9 cellular contexts compared by ENCODE assay signal in the genomic region with DNA sequence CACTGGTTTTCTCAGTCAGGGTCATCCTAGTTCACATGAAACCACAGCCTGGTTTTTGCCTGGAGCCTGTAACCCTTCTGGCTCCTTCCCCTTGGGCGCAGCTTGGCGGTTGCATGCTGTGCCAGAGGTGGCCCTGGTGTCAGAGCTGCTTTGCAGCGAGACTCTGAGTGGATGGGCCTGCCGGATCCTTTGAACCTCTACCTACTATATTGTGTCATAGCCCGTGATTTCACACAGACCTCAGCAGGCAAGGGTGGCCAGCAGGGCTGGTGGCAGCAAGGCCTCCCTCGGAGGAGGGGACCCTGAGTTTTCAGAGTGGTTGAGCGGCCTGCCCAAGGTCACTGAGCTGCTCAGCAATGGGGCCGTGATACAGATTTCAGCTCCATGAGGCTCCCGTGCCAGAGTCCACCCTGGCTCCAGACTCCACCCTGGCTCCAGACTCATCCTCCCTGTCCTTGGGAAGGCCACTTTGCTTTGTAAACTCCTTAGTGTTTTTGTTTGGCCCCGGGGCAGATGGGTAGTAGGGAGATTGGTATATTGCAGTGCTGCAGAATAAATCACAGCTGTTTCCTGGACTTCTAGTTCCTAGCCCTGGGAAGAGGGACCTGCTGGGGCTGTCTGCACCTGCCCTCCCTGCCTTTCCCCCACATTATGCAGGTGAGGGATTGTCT. TPM values are rescaled to one million over a fixed set of nuclear protein-coding genes. Genes with fewer than 3 reads are reported as not detected.
DNase-seq lines count a peak whose midpoint lies in the region; ATAC-seq, FAIRE-seq and TF ChIP-seq lines count a peak whose summit lies in the region.
"Had no signal": no experiment of that assay in that cellular context is flagged by ENCODE, and none has a peak within 500 bp of the region (broad histone marks: within the 10 kb centered on the region; RNA-seq: fewer than 3 reads in every experiment).

No MANE protein-coding gene starts in this region.

- peaks cover 6% of the 10 kb centered on the region; the same call in 1 of the 2 replicates for H4K20me1 ChIP-seq in HepG2 (ENCODE audit: insufficient read depth, low read length)

- no peak overlapping the region for H3K9ac ChIP-seq in HepG2 (ENCODE audit: insufficient read depth, low read depth, low read length)

- H3K4me2 ChIP-seq in HepG2 (ENCODE audit: low read depth, low read length) = peak overlapping the region; percentile 50

- H3K4me1 ChIP-seq in HepG2 (ENCODE audit: insufficient read depth, low read length) (peaks cover 31% of the 10 kb centered on the region), upper lobe of left lung (peaks cover 62 to 85% (median 73%) of the 10 kb centered on the region in 4 donors)
- H3K4me1 ChIP-seq in effector memory CD4-positive, alpha-beta T cell (ENCODE audit: control insufficient read depth, insufficient read depth, low read length, poor library complexity, severe bottlenecking) = peaks cover 24% of the 10 kb centered on the region

- no peak for ATAC-seq in activated CD8-positive, alpha-beta memory T cell treated with anti-CD3 and anti-CD28 coated beads, Interleukin-2, amount 10 ng/mL, durations not matched to agents 7 days and 5 days
- peak; percentile 32 for ATAC-seq in activated T-helper 17 cell treated with anti-CD3 and anti-CD28 coated beads, Interleukin-2, amount 50 U/mL, for 72 hours (replicated peaks)
- ATAC-seq in HepG2 (peak; percentile 86), upper lobe of left lung (ENCODE audit: low FRiP score in 2 of 2) (peak in 1 of 2 donors; percentile 21), GM18861 (IDR thresholded peaks at IDR 0.05; ENCODE audit: unreplicated experiment) (no peak), GM21515 (IDR thresholded peaks at IDR 0.05; ENCODE audit: unreplicated experiment) (no peak)

- in situ Hi-C loops in HepG2 (cut with HindIII; ENCODE audit: extremely low pct_ligation_motif_present, low pct_unique_long_range_greater_than_20kb) = no loop called here

- H3K9me3 ChIP-seq in HepG2 (ENCODE audit: low read length) (no peaks in the 10 kb centered on the region), upper lobe of left lung (no peaks in the 10 kb centered on the region)
- H3K9me3 ChIP-seq in effector memory CD4-positive, alpha-beta T cell (ENCODE audit: control insufficient read depth, low read length) = no peaks in the 10 kb centered on the region

- no peaks in the 10 kb centered on the region; a peak in 1 of 5 replicates for H3K36me3 ChIP-seq in HepG2 (replicated peaks in 1 of 2; ENCODE audit: control insufficient read depth in 1 of 2, insufficient read depth in 2 of 2, low read length in 2 of 2)
- no peaks in the 10 kb centered on the region for H3K36me3 ChIP-seq in upper lobe of left lung
- H3K36me3 ChIP-seq in effector memory CD4-positive, alpha-beta T cell (ENCODE audit: control insufficient read depth, insufficient read depth, low read length) = no peaks in the 10 kb centered on the region

- H3K4me1 Mint-ChIP-seq in activated CD8-positive, alpha-beta memory T cell treated with anti-CD3 and anti-CD28 coated beads, Interleukin-2, amount 10 ng/mL, durations not matched to agents 7 days and 5 days = peaks cover 35% of the 10 kb centered on the region
- peaks cover 41% of the 10 kb centered on the region for H3K4me1 Mint-ChIP-seq in activated T-helper 17 cell treated with anti-CD3 and anti-CD28 coated beads, Interleukin-2, amount 50 U/mL, for 72 hours

- no peaks in the 10 kb centered on the region for H3K36me3 Mint-ChIP-seq in activated CD8-positive, alpha-beta memory T cell treated with anti-CD3 and anti-CD28 coated beads, Interleukin-2, amount 10 ng/mL, durations not matched to agents 7 days and 5 days
- H3K36me3 Mint-ChIP-seq in activated T-helper 17 cell treated with anti-CD3 and anti-CD28 coated beads, Interleukin-2, amount 50 U/mL, for 72 hours (ENCODE audit: low read depth) = peaks cover 10% of the 10 kb centered on the region

- TF ChIP-seq EP300 in HepG2 (IDR thresholded peaks at IDR 0.05; ENCODE audit: low read depth in 2 of 2, low read length in 2 of 2) (no peak), HepG2 (CRISPR knock-in tag; IDR thresholded peaks at IDR 0.05; ENCODE audit: borderline replicate concordance) (no peak), upper lobe of left lung (IDR thresholded peaks at IDR 0.05) (no peak)

- H3K4me3 Mint-ChIP-seq in activated CD8-positive, alpha-beta memory T cell treated with anti-CD3 and anti-CD28 coated beads, Interleukin-2, amount 10 ng/mL, durations not matched to agents 7 days and 5 days = no peak overlapping the region
- peak overlapping the region; percentile 33 for H3K4me3 Mint-ChIP-seq in activated T-helper 17 cell treated with anti-CD3 and anti-CD28 coated beads, Interleukin-2, amount 50 U/mL, for 72 hours

- H3K4me3 ChIP-seq in HepG2 (replicated peaks in 1 of 3; ENCODE audit: insufficient read depth in 1 of 3, low read depth in 2 of 3, low read length in 3 of 3) (peak overlapping the region in 1 of 3 experiments; percentile 35; a peak in 1 of 6 replicates), upper lobe of left lung (no peak overlapping the region)
- H3K4me3 ChIP-seq in effector memory CD4-positive, alpha-beta T cell (ENCODE audit: insufficient read depth, low read depth, low read length, poor library complexity, severe bottlenecking) = no peak overlapping the region

- WGBS in HepG2 (ENCODE audit: low lambda C conversion rate) = 15% methylated on average over 8 of the region's 10 CpGs
- 10 to 56% methylated on average over 2 to 10 of the region's 10 CpGs for WGBS in upper lobe of left lung, 2 donors

- no peaks in the 10 kb centered on the region for H3K27me3 Mint-ChIP-seq in activated CD8-positive, alpha-beta memory T cell treated with anti-CD3 and anti-CD28 coated beads, Interleukin-2, amount 10 ng/mL, durations not matched to agents 7 days and 5 days
- H3K27me3 Mint-ChIP-seq in activated T-helper 17 cell treated with anti-CD3 and anti-CD28 coated beads, Interleukin-2, amount 50 U/mL, for 72 hours = no peaks in the 10 kb centered on the region

- TF ChIP-seq POLR2A in HepG2 (IDR thresholded peaks at IDR 0.05; ENCODE audit: insufficient read depth in 1 of 2, low read depth in 2 of 2, low read length in 2 of 2) (no peak), upper lobe of left lung (IDR thresholded peaks at IDR 0.05) (no peak)

- DNase-seq in activated CD8-positive, alpha-beta memory T cell treated with anti-CD3 and anti-CD28 coated beads, Interleukin-2, amount 50 U/mL, for 48 hours = peak; percentile 48
- DNase-seq in activated CD8-positive, alpha-beta memory T cell treated with anti-CD3 and anti-CD28 coated beads, Interleukin-2, amount 10 ng/mL, durations not matched to agents 7 days and 5 days = no peak
- DNase-seq in HepG2 (ENCODE audit: low spot score) (peak; percentile 63), upper lobe of left lung (peak in 1 of 2 donors; percentile 21)
- DNase-seq in effector memory CD4-positive, alpha-beta T cell = no peak
- DNase-seq: C1 segment of cervical spinal cord had no signal

- H3K9me3 Mint-ChIP-seq in activated CD8-positive, alpha-beta memory T cell treated with anti-CD3 and anti-CD28 coated beads, Interleukin-2, amount 10 ng/mL, durations not matched to agents 7 days and 5 days (ENCODE audit: low read depth) = no peaks in the 10 kb centered on the region
- no peaks in the 10 kb centered on the region for H3K9me3 Mint-ChIP-seq in activated T-helper 17 cell treated with anti-CD3 and anti-CD28 coated beads, Interleukin-2, amount 50 U/mL, for 72 hours

- no peak for TF ChIP-seq CTCF in HepG2 (CRISPR knock-in tag; IDR thresholded peaks at IDR 0.05)
- TF ChIP-seq CTCF in upper lobe of left lung (IDR thresholded peaks at IDR 0.05) = no peak

- H3K27ac ChIP-seq in HepG2 (ENCODE audit: extremely low read length, insufficient read depth, low read length) (peak overlapping the region; percentile 50), upper lobe of left lung (peak overlapping the region; percentile 52 to 73 (median 60))
- no peak overlapping the region for H3K27ac ChIP-seq in effector memory CD4-positive, alpha-beta T cell (ENCODE audit: insufficient read depth, low read length, poor library complexity, severe bottlenecking)

- intact Hi-C loops in HepG2 (cut with micrococcal nuclease; ENCODE audit: unreplicated experiment) = no loop called here

- H3K27ac Mint-ChIP-seq in activated CD8-positive, alpha-beta memory T cell treated with anti-CD3 and anti-CD28 coated beads, Interleukin-2, amount 10 ng/mL, durations not matched to agents 7 days and 5 days = no peak overlapping the region
- H3K27ac Mint-ChIP-seq in activated T-helper 17 cell treated with anti-CD3 and anti-CD28 coated beads, Interleukin-2, amount 50 U/mL, for 72 hours = peak overlapping the region; percentile 84

- no peaks in the 10 kb centered on the region for H3K27me3 ChIP-seq in HepG2 (ENCODE audit: control insufficient read depth in 1 of 2, insufficient read depth in 2 of 2, low read length in 2 of 2)
- no peaks in the 10 kb centered on the region for H3K27me3 ChIP-seq in upper lobe of left lung
- H3K27me3 ChIP-seq in effector memory CD4-positive, alpha-beta T cell (replicated peaks; ENCODE audit: control insufficient read depth, insufficient read depth, low read length, poor library complexity, severe bottlenecking) = no peaks in the 10 kb centered on the region

- peaks cover 65% of the 10 kb centered on the region for H3K79me2 ChIP-seq in HepG2 (ENCODE audit: insufficient read depth, low read length)

- BruUV-seq in HepG2 (replicated peaks; lab: Mats Ljungman, UMichigan) = no TSS peak

- peak; percentile 53 for FAIRE-seq in HepG2 (lab: Jason Lieb, UNC)

- CTCF ChIA-PET in activated CD8-positive, alpha-beta memory T cell treated with anti-CD3 and anti-CD28 coated beads, Interleukin-2, amount 10 ng/mL, durations not matched to agents 7 days and 5 days (lab: Charles Lee) = no interaction called here
- CTCF ChIA-PET in HepG2 (lab: Yijun Ruan, JAX; ENCODE audit: low intra/inter-chr PET ratio, low total read pairs) = no interaction called here

- TF ChIP-seq RAD21 in HepG2 (CRISPR knock-in tag; IDR thresholded peaks at IDR 0.05) = 0 out of 2 replicates have a peak, but pooled peaks have one; percentile 10

- no peak overlapping the region for H2AFZ ChIP-seq in HepG2 (ENCODE audit: low read length)

- POLR2A ChIA-PET in HepG2 (lab: Yijun Ruan, JAX) = interaction anchor here (0.7 to 2.2 kb wide), 5 partner anchors 11 to 229 kb away, joined by 3 to 13 read pairs (median 4); a partner anchor contains a TSS

RNA-seq across cellular contexts. Expression of a gene that starts 9.7 kb away (rescaled TPM):
- 100 to 1,000 TPM; 206 to 209 TPM for total RNA-seq in activated CD8-positive, alpha-beta memory T cell treated with anti-CD3 and anti-CD28 coated beads, Interleukin-2, amount 10 ng/mL, durations not matched to agents 7 days and 5 days
- total RNA-seq in activated T-helper 17 cell treated with anti-CD3 and anti-CD28 coated beads, Interleukin-2, amount 50 U/mL, for 72 hours = 100 to 1,000 TPM; 204 to 207 TPM
- 43.6 and 50.2 TPM in 2 replicates for total RNA-seq in HepG2 (2016; rRNA removed; fragmentation: Illumina TruSeq; extraction: Trizol)
- 15.5 and 22.4 TPM in 2 replicates for total RNA-seq in HepG2 (2016; cell fraction: cytosol; rRNA removed; fragmentation: Illumina TruSeq; extraction: Trizol; ENCODE audit: low read depth)
- total RNA-seq in HepG2 (2016; cell fraction: insoluble cytoplasmic fraction; rRNA removed; fragmentation: Illumina TruSeq; extraction: Trizol) = 35.4 and 49.2 TPM in 2 replicates
- 44.2 and 45.8 TPM in 2 replicates for total RNA-seq in HepG2 (2016; cell fraction: membrane; rRNA removed; fragmentation: Illumina TruSeq; extraction: Trizol)
- 44.0 and 52.2 TPM in 2 replicates for total RNA-seq in HepG2 (2016; cell fraction: nucleus; rRNA removed; fragmentation: Illumina TruSeq; extraction: Trizol)
- 42.9 and 52.4 TPM in 2 replicates for polyA plus RNA-seq in HepG2 (2011; rRNA removed)
- polyA plus RNA-seq in HepG2 (2011; cell fraction: cytosol; rRNA removed) = 27.7 and 33.6 TPM in 2 replicates
- polyA plus RNA-seq in HepG2 (2011; cell fraction: nucleus; rRNA removed) = 64.4 and 73.7 TPM in 2 replicates
- polyA plus RNA-seq in HepG2 (2012) = 45.3 and 47.7 TPM in 2 replicates
- polyA plus RNA-seq in HepG2 (2016; cell fraction: cytosol; fragmentation: Illumina TruSeq; extraction: Trizol; ENCODE audit: low read depth) = 21.2 and 23.7 TPM in 2 replicates
- 54.0 and 64.3 TPM in 2 replicates for polyA plus RNA-seq in HepG2 (2016; cell fraction: insoluble cytoplasmic fraction; fragmentation: Illumina TruSeq; extraction: Trizol; ENCODE audit: low read depth)
- polyA plus RNA-seq in HepG2 (2016; cell fraction: membrane; fragmentation: Illumina TruSeq; extraction: Trizol; ENCODE audit: low read depth) = 40.8 and 46.7 TPM in 2 replicates
- polyA plus RNA-seq in HepG2 (2016; cell fraction: nucleus; fragmentation: Illumina TruSeq; extraction: Trizol; ENCODE audit: insufficient read depth, low read depth) = 98.9 and 100 TPM in 2 replicates
- polyA minus RNA-seq in HepG2 (2011; rRNA and poly(A)+ RNA removed; ENCODE audit: low replicate concordance) = 85.4 and 275 TPM in 2 replicates
- 31.4 and 37.0 TPM in 2 replicates for polyA minus RNA-seq in HepG2 (2011; cell fraction: cytosol; rRNA and poly(A)+ RNA removed)
- polyA minus RNA-seq in HepG2 (2011; cell fraction: nucleus; rRNA and poly(A)+ RNA removed) = 58.5 and 70.9 TPM in 2 replicates
- 100 to 1,000 TPM; 201 to 380 (median 285) TPM for total RNA-seq in upper lobe of left lung

Comparison
In these comparisons a context has a peak if more than half of its experiments do, and no peak if none do; other contexts are left out.
1. DNase-seq: peak in activated CD8-positive, alpha-beta memory T cell treated with anti-CD3 and anti-CD28 coated beads, Interleukin-2, amount 50 U/mL, for 48 hours (single experiment) and HepG2 (single experiment); none in activated CD8-positive, alpha-beta memory T cell treated with anti-CD3 and anti-CD28 coated beads, Interleukin-2, amount 10 ng/mL, durations not matched to agents 7 days and 5 days (single experiment) and effector memory CD4-positive, alpha-beta T cell (0 of 3).
2. ATAC-seq: peak in activated T-helper 17 cell treated with anti-CD3 and anti-CD28 coated beads, Interleukin-2, amount 50 U/mL, for 72 hours (single experiment) and HepG2 (single experiment); none in activated CD8-positive, alpha-beta memory T cell treated with anti-CD3 and anti-CD28 coated beads, Interleukin-2, amount 10 ng/mL, durations not matched to agents 7 days and 5 days (single experiment), GM18861 (single experiment) and GM21515 (single experiment).